Comparison of ENCODE assay signal across 2 cellular contexts in genomic region chr15:41556657-41557056, GRCh38.
TF ChIP-seq lines count a peak whose summit lies in the region.

No MANE protein-coding gene starts in this region.

TF ChIP-seq in HEK293, 187 proteins besides CTCF, POLR2A, EP300 and RAD21:
- TF ChIP-seq ZNF513 (tag by site-specific recombination; IDR thresholded peaks at IDR 0.05) (no peak), ZNF366 (tag by site-specific recombination; conservative IDR thresholded peaks at IDR 0.05) (peak; percentile 34; the same call in 1 of the 2 replicates), ZBTB49 (tag by site-specific recombination; IDR thresholded peaks at IDR 0.05; ENCODE audit: low read depth) (no peak)

TF ChIP-seq in K562, 482 proteins besides CTCF, POLR2A, EP300 and RAD21:
- TF ChIP-seq HDAC1 (IDR thresholded peaks at IDR 0.05): 0 out of 4 replicates have a peak, but pooled peaks of 1 of the 2 experiments have one; percentile 21
- TF ChIP-seq ZEB2 (IDR thresholded peaks at IDR 0.05): no peak
- peak; percentile 88 for TF ChIP-seq ZNF512 (tag; IDR thresholded peaks at IDR 0.05)
- no peak for TF ChIP-seq MAFF (IDR thresholded peaks at IDR 0.05; ENCODE audit: low read length)
- no peak for TF ChIP-seq EP400 (IDR thresholded peaks at IDR 0.05)
- TF ChIP-seq MTA1 (IDR thresholded peaks at IDR 0.05; ENCODE audit: borderline replicate concordance): peak; percentile 55; the same call in 1 of the 2 replicates
